Comparison of ENCODE assay signal across 1 cellular context in genomic region chr11:120335928-120336640, GRCh38.
A peak's percentile ranks its signal among the peaks of the same experiment; 100 is the strongest.
TF ChIP-seq lines count a peak whose summit lies in the region.

A gene with protein sequence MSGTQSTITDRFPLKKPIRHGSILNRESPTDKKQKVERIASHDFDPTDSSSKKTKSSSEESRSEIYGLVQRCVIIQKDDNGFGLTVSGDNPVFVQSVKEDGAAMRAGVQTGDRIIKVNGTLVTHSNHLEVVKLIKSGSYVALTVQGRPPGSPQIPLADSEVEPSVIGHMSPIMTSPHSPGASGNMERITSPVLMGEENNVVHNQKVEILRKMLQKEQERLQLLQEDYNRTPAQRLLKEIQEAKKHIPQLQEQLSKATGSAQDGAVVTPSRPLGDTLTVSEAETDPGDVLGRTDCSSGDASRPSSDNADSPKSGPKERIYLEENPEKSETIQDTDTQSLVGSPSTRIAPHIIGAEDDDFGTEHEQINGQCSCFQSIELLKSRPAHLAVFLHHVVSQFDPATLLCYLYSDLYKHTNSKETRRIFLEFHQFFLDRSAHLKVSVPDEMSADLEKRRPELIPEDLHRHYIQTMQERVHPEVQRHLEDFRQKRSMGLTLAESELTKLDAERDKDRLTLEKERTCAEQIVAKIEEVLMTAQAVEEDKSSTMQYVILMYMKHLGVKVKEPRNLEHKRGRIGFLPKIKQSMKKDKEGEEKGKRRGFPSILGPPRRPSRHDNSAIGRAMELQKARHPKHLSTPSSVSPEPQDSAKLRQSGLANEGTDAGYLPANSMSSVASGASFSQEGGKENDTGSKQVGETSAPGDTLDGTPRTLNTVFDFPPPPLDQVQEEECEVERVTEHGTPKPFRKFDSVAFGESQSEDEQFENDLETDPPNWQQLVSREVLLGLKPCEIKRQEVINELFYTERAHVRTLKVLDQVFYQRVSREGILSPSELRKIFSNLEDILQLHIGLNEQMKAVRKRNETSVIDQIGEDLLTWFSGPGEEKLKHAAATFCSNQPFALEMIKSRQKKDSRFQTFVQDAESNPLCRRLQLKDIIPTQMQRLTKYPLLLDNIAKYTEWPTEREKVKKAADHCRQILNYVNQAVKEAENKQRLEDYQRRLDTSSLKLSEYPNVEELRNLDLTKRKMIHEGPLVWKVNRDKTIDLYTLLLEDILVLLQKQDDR (N-terminal part only) (plus strand): TSS chr11:120336413. CDS start chr11:120337244, 831 bp downstream.

TF ChIP-seq in K562, 482 proteins besides CTCF, POLR2A, EP300 and RAD21 (continued from another document and continues in another):
- TF ChIP-seq, protein P1, sequence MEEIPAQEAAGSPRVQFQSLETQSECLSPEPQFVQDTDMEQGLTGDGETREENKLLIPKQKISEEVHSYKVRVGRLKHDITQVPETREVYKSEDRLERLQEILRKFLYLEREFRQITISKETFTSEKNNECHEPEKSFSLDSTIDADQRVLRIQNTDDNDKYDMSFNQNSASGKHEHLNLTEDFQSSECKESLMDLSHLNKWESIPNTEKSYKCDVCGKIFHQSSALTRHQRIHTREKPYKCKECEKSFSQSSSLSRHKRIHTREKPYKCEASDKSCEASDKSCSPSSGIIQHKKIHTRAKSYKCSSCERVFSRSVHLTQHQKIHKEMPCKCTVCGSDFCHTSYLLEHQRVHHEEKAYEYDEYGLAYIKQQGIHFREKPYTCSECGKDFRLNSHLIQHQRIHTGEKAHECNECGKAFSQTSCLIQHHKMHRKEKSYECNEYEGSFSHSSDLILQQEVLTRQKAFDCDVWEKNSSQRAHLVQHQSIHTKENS (CRISPR knock-in tag; IDR thresholded peaks at IDR 0.05) = no peak
- TF ChIP-seq ZNF431 (CRISPR knock-in tag; IDR thresholded peaks at IDR 0.05) (no peak; the same call in 1 of the 2 replicates), KAT2B (IDR thresholded peaks at IDR 0.05; ENCODE audit: low read depth, low read length) (no peak), TGIF2 (CRISPR knock-in tag; IDR thresholded peaks at IDR 0.05) (no peak), SOX6 (IDR thresholded peaks at IDR 0.05) (peak; percentile 64; the same call in 1 of the 2 replicates), ZFP1 (CRISPR knock-in tag; IDR thresholded peaks at IDR 0.05) (no peak), SNRNP70 (optimal IDR thresholded peaks at IDR 0.05; ENCODE audit: low read depth, low read length) (no peak), ZNF57 (CRISPR knock-in tag; IDR thresholded peaks at IDR 0.05) (no peak), RBM22 (IDR thresholded peaks at IDR 0.05; ENCODE audit: low read depth, low read length, poor library complexity, severe bottlenecking) (peak; percentile 65), ZKSCAN8 (CRISPR knock-in tag; IDR thresholded peaks at IDR 0.05) (no peak), KDM2B (CRISPR knock-in tag; IDR thresholded peaks at IDR 0.05) (peak; percentile 94), TCFL5 (CRISPR knock-in tag; conservative IDR thresholded peaks at IDR 0.05) (no peak), HDAC2 (IDR thresholded peaks at IDR 0.05) (peak; percentile 65; the same call in 1 of the 2 replicates), PHF20 (IDR thresholded peaks at IDR 0.05; ENCODE audit: partially characterized antibody) (peak; percentile 40), FIP1L1 (IDR thresholded peaks at IDR 0.05; ENCODE audit: low read depth, low read length, poor library complexity, severe bottlenecking) (peak; percentile 94), ZNF175 (CRISPR knock-in tag; IDR thresholded peaks at IDR 0.05; ENCODE audit: low read depth) (peak; percentile 91), ZEB2 (IDR thresholded peaks at IDR 0.05) (peak; percentile 34; the same call in 1 of the 2 replicates), SRSF7 (optimal IDR thresholded peaks at IDR 0.05; ENCODE audit: low read depth, low read length) (no peak), GTF2E2 (tag; IDR thresholded peaks at IDR 0.05) (no peak), SMC3 (conservative IDR thresholded peaks at IDR 0.05; ENCODE audit: insufficient read depth, low read depth, low read length) (peak; percentile 43; the same call in 1 of the 2 replicates), ZNF707 (CRISPR knock-in tag; conservative IDR thresholded peaks at IDR 0.05) (no peak), HNRNPK (IDR thresholded peaks at IDR 0.05; ENCODE audit: low read depth, low read length, poor library complexity, severe bottlenecking) (no peak), DNMT1 (IDR thresholded peaks at IDR 0.05) (no peak), POLR2G (IDR thresholded peaks at IDR 0.05; ENCODE audit: low read depth, low read length) (peak; percentile 89), ZNF668 (CRISPR knock-in tag; IDR thresholded peaks at IDR 0.05) (no peak), TBP (optimal IDR thresholded peaks at IDR 0.05; ENCODE audit: low read depth, low read length) (peak; percentile 75), ZNF24 (IDR thresholded peaks at IDR 0.05) (no peak), MAX (CRISPR knock-in tag; IDR thresholded peaks at IDR 0.05) (peak; percentile 34; the same call in 1 of the 2 replicates), ZNF324 (CRISPR knock-in tag; IDR thresholded peaks at IDR 0.05) (no peak), ZBTB2 (IDR thresholded peaks at IDR 0.05) (peak; percentile 88), TAL1 (IDR thresholded peaks at IDR 0.05) (peak; percentile 16; the same call in 1 of the 2 replicates), NR2C2 (CRISPR knock-in tag; IDR thresholded peaks at IDR 0.05) (no peak), NR2C2 (tag; IDR thresholded peaks at IDR 0.05) (peak; percentile 63), KDM4B (IDR thresholded peaks at IDR 0.05; ENCODE audit: borderline replicate concordance in 2 of 2, low read depth in 1 of 2) (peak in 1 of 2 experiments; percentile 71; a peak in 1 of 4 replicates), ZNF133 (CRISPR knock-in tag; IDR thresholded peaks at IDR 0.05) (no peak), XRCC5 (IDR thresholded peaks at IDR 0.05; ENCODE audit: low read depth, low read length) (peak; percentile 95), NELFE (IDR thresholded peaks at IDR 0.05; ENCODE audit: insufficient read depth, insufficient read length) (no peak)
- TF ChIP-seq, protein P2, sequence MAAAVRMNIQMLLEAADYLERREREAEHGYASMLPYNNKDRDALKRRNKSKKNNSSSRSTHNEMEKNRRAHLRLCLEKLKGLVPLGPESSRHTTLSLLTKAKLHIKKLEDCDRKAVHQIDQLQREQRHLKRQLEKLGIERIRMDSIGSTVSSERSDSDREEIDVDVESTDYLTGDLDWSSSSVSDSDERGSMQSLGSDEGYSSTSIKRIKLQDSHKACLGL (CRISPR knock-in tag; IDR thresholded peaks at IDR 0.05; ENCODE audit: borderline replicate concordance, poor library complexity, severe bottlenecking) = no peak
- TF ChIP-seq, protein P3, sequence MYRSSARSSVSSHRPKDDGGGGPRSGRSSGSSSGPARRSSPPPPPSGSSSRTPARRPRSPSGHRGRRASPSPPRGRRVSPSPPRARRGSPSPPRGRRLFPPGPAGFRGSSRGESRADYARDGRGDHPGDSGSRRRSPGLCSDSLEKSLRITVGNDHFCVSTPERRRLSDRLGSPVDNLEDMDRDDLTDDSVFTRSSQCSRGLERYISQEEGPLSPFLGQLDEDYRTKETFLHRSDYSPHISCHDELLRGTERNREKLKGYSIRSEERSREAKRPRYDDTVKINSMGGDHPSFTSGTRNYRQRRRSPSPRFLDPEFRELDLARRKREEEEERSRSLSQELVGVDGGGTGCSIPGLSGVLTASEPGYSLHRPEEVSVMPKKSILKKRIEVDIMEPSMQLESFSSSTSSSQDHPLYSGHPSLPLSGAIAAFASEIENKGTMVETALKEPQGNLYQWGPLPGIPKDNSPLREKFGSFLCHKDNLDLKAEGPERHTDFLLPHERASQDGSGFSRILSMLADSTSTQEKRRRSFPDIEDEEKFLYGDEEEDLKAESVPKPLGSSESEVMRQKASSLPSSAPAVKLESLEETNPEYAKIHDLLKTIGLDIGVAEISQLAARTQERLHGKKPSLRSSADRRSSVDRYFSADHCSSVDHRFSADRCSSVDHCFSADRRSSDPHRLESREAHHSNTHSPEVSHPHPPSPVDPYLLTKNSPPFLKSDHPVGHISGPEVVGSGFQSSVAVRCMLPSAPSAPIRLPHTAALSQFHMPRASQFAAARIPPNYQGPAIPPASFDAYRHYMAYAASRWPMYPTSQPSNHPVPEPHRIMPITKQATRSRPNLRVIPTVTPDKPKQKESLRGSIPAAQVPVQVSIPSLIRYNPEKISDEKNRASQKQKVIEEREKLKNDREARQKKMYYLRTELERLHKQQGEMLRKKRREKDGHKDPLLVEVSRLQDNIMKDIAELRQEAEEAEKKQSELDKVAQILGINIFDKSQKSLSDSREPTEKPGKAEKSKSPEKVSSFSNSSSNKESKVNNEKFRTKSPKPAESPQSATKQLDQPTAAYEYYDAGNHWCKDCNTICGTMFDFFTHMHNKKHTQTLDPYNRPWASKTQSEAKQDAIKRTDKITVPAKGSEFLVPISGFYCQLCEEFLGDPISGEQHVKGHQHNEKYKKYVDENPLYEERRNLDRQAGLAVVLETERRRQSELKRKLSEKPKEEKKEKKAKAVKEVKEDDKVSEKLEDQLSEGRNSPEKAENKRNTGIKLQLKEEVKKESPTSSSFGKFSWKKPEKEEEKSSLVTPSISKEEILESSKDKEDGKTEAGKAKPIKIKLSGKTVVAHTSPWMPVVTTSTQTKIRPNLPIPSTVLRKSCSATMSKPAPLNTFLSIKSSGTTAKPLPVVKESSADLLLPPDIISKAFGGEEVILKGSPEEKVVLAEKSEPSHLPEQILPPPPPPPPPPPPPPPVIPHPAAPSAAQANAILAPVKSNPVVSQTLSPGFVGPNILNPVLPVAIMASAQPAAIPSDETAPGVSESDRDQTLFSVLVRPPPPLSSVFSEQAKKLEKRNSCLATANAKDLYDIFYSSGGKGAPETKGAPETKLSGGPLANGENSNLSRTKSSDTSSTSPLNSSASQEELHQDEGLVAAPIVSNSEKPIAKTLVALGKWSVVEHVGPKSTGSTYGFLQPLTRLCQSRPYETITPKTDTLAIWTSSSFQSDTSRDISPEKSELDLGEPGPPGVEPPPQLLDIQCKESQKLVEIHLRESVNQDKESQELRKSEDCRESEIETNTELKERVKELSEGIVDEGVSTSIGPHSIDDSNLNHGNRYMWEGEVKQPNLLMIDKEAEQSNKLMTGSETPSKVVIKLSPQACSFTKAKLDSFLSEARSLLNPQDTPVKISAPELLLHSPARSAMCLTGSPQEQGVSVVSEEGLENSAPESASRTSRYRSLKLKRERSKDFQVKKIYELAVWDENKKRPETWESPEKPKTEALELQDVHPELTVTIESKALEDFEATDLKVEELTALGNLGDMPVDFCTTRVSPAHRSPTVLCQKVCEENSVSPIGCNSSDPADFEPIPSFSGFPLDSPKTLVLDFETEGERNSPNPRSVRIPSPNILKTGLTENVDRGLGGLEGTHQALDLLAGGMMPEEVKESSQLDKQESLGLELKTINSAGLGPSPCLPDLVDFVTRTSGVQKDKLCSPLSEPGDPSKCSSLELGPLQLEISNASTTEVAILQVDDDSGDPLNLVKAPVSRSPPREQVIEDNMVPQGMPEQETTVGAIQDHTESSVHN (IDR thresholded peaks at IDR 0.05; ENCODE audit: borderline replicate concordance in 1 of 2, low read depth in 1 of 2) = no peak
- TF ChIP-seq, protein P4, sequence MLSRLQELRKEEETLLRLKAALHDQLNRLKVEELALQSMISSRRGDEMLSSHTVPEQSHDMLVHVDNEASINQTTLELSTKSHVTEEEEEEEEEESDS (CRISPR knock-in tag; IDR thresholded peaks at IDR 0.05) = no peak
- TF ChIP-seq, protein P5, sequence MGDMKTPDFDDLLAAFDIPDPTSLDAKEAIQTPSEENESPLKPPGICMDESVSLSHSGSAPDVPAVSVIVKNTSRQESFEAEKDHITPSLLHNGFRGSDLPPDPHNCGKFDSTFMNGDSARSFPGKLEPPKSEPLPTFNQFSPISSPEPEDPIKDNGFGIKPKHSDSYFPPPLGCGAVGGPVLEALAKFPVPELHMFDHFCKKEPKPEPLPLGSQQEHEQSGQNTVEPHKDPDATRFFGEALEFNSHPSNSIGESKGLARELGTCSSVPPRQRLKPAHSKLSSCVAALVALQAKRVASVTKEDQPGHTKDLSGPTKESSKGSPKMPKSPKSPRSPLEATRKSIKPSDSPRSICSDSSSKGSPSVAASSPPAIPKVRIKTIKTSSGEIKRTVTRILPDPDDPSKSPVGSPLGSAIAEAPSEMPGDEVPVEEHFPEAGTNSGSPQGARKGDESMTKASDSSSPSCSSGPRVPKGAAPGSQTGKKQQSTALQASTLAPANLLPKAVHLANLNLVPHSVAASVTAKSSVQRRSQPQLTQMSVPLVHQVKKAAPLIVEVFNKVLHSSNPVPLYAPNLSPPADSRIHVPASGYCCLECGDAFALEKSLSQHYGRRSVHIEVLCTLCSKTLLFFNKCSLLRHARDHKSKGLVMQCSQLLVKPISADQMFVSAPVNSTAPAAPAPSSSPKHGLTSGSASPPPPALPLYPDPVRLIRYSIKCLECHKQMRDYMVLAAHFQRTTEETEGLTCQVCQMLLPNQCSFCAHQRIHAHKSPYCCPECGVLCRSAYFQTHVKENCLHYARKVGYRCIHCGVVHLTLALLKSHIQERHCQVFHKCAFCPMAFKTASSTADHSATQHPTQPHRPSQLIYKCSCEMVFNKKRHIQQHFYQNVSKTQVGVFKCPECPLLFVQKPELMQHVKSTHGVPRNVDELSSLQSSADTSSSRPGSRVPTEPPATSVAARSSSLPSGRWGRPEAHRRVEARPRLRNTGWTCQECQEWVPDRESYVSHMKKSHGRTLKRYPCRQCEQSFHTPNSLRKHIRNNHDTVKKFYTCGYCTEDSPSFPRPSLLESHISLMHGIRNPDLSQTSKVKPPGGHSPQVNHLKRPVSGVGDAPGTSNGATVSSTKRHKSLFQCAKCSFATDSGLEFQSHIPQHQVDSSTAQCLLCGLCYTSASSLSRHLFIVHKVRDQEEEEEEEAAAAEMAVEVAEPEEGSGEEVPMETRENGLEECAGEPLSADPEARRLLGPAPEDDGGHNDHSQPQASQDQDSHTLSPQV (IDR thresholded peaks at IDR 0.05) = peak; percentile 54
